34 cellular contexts compared by ENCODE assay signal in the genomic region with DNA sequence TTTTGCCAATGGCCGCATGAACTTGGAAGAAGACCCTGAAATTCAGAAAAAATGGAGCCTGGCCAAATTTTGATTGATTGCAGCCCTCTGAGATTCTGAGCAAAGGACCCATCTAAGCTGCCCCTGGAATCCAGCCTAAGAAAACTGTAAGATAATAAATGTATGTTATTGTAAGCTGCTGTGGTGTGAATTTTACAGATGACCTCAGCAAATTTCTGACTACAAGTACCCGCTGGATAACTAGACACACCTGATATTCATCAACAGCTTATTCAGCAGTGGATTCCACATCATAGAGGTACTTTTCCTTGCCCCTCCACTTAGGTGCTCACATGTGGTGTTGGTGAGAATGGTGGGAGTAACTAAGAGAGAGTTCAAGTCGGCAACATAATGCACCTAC.
"Had no signal": no experiment of that assay in that cellular context is flagged by ENCODE, and none has a peak within 500 bp of the region (broad histone marks: within the 10 kb centered on the region; RNA-seq: fewer than 3 reads in every experiment).

No MANE protein-coding gene starts in this region.

- H3K4me3 ChIP-seq: body of pancreas, esophagus muscularis mucosa, psoas muscle, smooth muscle cell, stomach, thyroid gland, upper lobe of right lung had no signal

- H3K9ac ChIP-seq: parathyroid adenoma had no signal

- H3K4me1 Mint-ChIP-seq: immature natural killer cell; naive thymus-derived CD4-positive, alpha-beta T cell; stimulated activated naive B cell treated with anti-CD40 and anti-IgM and Interleukin-4, amounts not matched to agents 10 μg/mL and 1 μg/mL and 100 μg/mL, for 72 hours had no signal

- DNase-seq: activated CD4-positive, alpha-beta memory T cell treated with anti-CD3 and anti-CD28 coated beads for 36 hours; activated CD4-positive, alpha-beta T cell treated with anti-CD3 and anti-CD28 coated beads for 48 hours; activated CD8-positive, alpha-beta memory T cell treated with anti-CD3 and anti-CD28 coated beads, Interleukin-2, amount 50 U/mL, for 4 hours; activated gamma-delta T cell; activated naive CD4-positive, alpha-beta T cell treated with anti-CD3 and anti-CD28 coated beads, Interleukin-2, amount 50 U/mL, for 16 hours; activated T-cell treated with anti-CD3 and anti-CD28 coated beads, Interleukin-2, amount 50 U/mL, for 1 hour; amygdala; body of pancreas; dermis blood vessel endothelial cell; effector CD4-positive, alpha-beta T cell; head of caudate nucleus; hypothalamus; immature natural killer cell; kidney; left colon; naive thymus-derived CD4-positive, alpha-beta T cell; occipital lobe; psoas muscle; stimulated activated CD4-positive, alpha-beta T cell treated with anti-CD3 and anti-CD28 coated beads, Interleukin-15, amount 100 ng/mL, for 24 hours; stimulated activated CD4-positive, alpha-beta T cell treated with anti-CD3 and anti-CD28 coated beads, Interleukin-2, amount 100 ng/mL, for 24 hours; stimulated activated naive B cell treated with anti-CD40 and anti-IgM and Interleukin-4, amounts not matched to agents 10 μg/mL and 1 μg/mL and 100 μg/mL, for 72 hours; stomach; T-helper 9 cell; thyroid gland; upper lobe of right lung had no signal

- H3K27ac ChIP-seq: body of pancreas, esophagus muscularis mucosa, parathyroid adenoma, psoas muscle, stomach, thyroid gland, upper lobe of right lung, WERI-Rb-1 had no signal

- H3K27ac Mint-ChIP-seq: activated CD4-positive, alpha-beta memory T cell treated with anti-CD3 and anti-CD28 coated beads for 36 hours; immature natural killer cell; mesothelial cell of epicardium; naive thymus-derived CD4-positive, alpha-beta T cell; stimulated activated naive B cell treated with anti-CD40 and anti-IgM and Interleukin-4, amounts not matched to agents 10 μg/mL and 1 μg/mL and 100 μg/mL, for 72 hours; T-helper 1 cell treated with Interleukin-12 subunit alpha and Interleukin-12 subunit beta and Interleukin-4 antibody, amounts not matched to agents 30 μg/mL and 1 μg/mL, for 36 hours had no signal

- FAIRE-seq: colon, TTC549 had no signal

- H3K27me3 ChIP-seq: body of pancreas, esophagus muscularis mucosa, stomach, thyroid gland, upper lobe of right lung had no signal

- H3K36me3 Mint-ChIP-seq: activated CD4-positive, alpha-beta memory T cell treated with anti-CD3 and anti-CD28 coated beads for 36 hours; immature natural killer cell; mesothelial cell of epicardium; naive thymus-derived CD4-positive, alpha-beta T cell; stimulated activated naive B cell treated with anti-CD40 and anti-IgM and Interleukin-4, amounts not matched to agents 10 μg/mL and 1 μg/mL and 100 μg/mL, for 72 hours had no signal

- H3K79me2 ChIP-seq: parathyroid adenoma had no signal

- H3K4me1 ChIP-seq: body of pancreas, esophagus muscularis mucosa, parathyroid adenoma, psoas muscle, stomach, thyroid gland, upper lobe of right lung had no signal

- H2AFZ ChIP-seq: parathyroid adenoma had no signal

- H3K36me3 ChIP-seq: esophagus muscularis mucosa, stomach, thyroid gland, upper lobe of right lung, WERI-Rb-1 had no signal

- H3K9me3 ChIP-seq: body of pancreas, esophagus muscularis mucosa, psoas muscle, stomach, thyroid gland, upper lobe of right lung had no signal

- H3K4me3 Mint-ChIP-seq: activated CD4-positive, alpha-beta memory T cell treated with anti-CD3 and anti-CD28 coated beads for 36 hours; immature natural killer cell; mesothelial cell of epicardium; naive thymus-derived CD4-positive, alpha-beta T cell; neural crest cell; stimulated activated naive B cell treated with anti-CD40 and anti-IgM and Interleukin-4, amounts not matched to agents 10 μg/mL and 1 μg/mL and 100 μg/mL, for 72 hours; T-helper 1 cell treated with Interleukin-12 subunit alpha and Interleukin-12 subunit beta and Interleukin-4 antibody, amounts not matched to agents 30 μg/mL and 1 μg/mL, for 36 hours had no signal

- H3K27me3 Mint-ChIP-seq: activated CD4-positive, alpha-beta memory T cell treated with anti-CD3 and anti-CD28 coated beads for 36 hours; naive thymus-derived CD4-positive, alpha-beta T cell; stimulated activated naive B cell treated with anti-CD40 and anti-IgM and Interleukin-4, amounts not matched to agents 10 μg/mL and 1 μg/mL and 100 μg/mL, for 72 hours had no signal

- H3K9me3 Mint-ChIP-seq: T-helper 1 cell treated with Interleukin-12 subunit alpha and Interleukin-12 subunit beta and Interleukin-4 antibody, amounts not matched to agents 30 μg/mL and 1 μg/mL, for 36 hours had no signal

- H3K4me2 ChIP-seq: smooth muscle cell had no signal
